In genomic region chr3:114383875-114384557, GRCh38 we compare ENCODE assay signal across 8 cellular contexts.
DNase-seq lines count a peak whose midpoint lies in the region; ATAC-seq and TF ChIP-seq lines count a peak whose summit lies in the region.

No MANE protein-coding gene starts in this region.

- WGBS in ovary, 3 donors: 0 to 4% (median 1%) methylated on average over 12 of the region's 12 CpGs
- 6 to 10% methylated on average over 12 of the region's 12 CpGs for WGBS in testis, 2 donors

- H3K27ac ChIP-seq in SK-N-MC (no peak overlapping the region), ovary (peak overlapping the region; percentile 42 to 63), testis (peak overlapping the region; percentile 88 to 91)

- H3K9ac ChIP-seq in SK-N-MC (ENCODE audit: insufficient read length): peak overlapping the region; percentile 35

- TF ChIP-seq CTCF in ovary (IDR thresholded peaks at IDR 0.05) (peak; percentile 84 to 91 (median 90)), testis (IDR thresholded peaks at IDR 0.05) (peak; percentile 88 to 93 (median 90))

- H3K27me3 ChIP-seq in ovary (no peaks in the 10 kb centered on the region), testis (no peaks in the 10 kb centered on the region)

- DNase-seq in DMS53 treated with DMSO at 0.1 percent for 48 hours (lab: John Stamatoyannopoulos, UW; ENCODE audit: unreplicated experiment) (peak; percentile 29), KG1 (lab: John Stamatoyannopoulos, UW) (peak; percentile 28), SK-N-MC (ENCODE audit: low read depth, low spot score) (peak; percentile 20), glomerular endothelial cell (ENCODE audit: extremely low read depth, low read depth, low spot score) (peak; percentile 60), ovary (peak; percentile 82 to 87 (median 87)), testis (peak; percentile 93)
- DNase-seq in activated naive CD4-positive, alpha-beta T cell treated with anti-CD3 and anti-CD28 coated beads, Interleukin-2, amount 50 U/mL, for 16 hours: peak; percentile 62

- H3K4me3 ChIP-seq in SK-N-MC: peak overlapping the region; percentile 55
- H3K4me3 ChIP-seq in ovary: peak overlapping the region; percentile 42
- H3K4me3 ChIP-seq in testis: peak overlapping the region; percentile 38

- no peaks in the 10 kb centered on the region for H3K9me3 ChIP-seq in SK-N-MC (ENCODE audit: low read depth, low read length)
- H3K9me3 ChIP-seq in ovary: no peaks in the 10 kb centered on the region
- no peaks in the 10 kb centered on the region for H3K9me3 ChIP-seq in testis

- no peak for TF ChIP-seq EP300 in ovary (IDR thresholded peaks at IDR 0.05)

- H3K36me3 ChIP-seq in SK-N-MC (ENCODE audit: insufficient read depth, low read length) (no peaks in the 10 kb centered on the region), ovary (no peaks in the 10 kb centered on the region), testis (ENCODE audit: low read depth, missing control alignments) (no peaks in the 10 kb centered on the region)

- ATAC-seq in GM21515 (IDR thresholded peaks at IDR 0.05; ENCODE audit: unreplicated experiment): peak; percentile 79

- TF ChIP-seq POLR2A in ovary (IDR thresholded peaks at IDR 0.05): no peak
- TF ChIP-seq POLR2A in testis (IDR thresholded peaks at IDR 0.05): no peak

- intact Hi-C loops in ovary (cut with DNase I) (loop anchor here in 2 of 4 donors (5.0 to 10.0 kb wide), 2 partner anchors 33 to 781 kb away; no protein-coding TSS in a partner anchor), testis (cut with DNase I; ENCODE audit: low total_unique reads) (no loop called here)

- peaks cover 7% of the 10 kb centered on the region for H3K4me1 ChIP-seq in ovary (ENCODE audit: insufficient read depth)
- peaks cover 36% of the 10 kb centered on the region for H3K4me1 ChIP-seq in testis

Comparison
In these comparisons a context has a peak if more than half of its experiments do, and no peak if none do; other contexts are left out.
1. DNase-seq: peak in every context shown above with its lines; median percentile 93 in testis; 87 in ovary; 62 in activated naive CD4-positive, alpha-beta T cell treated with anti-CD3 and anti-CD28 coated beads, Interleukin-2, amount 50 U/mL, for 16 hours; 60 in glomerular endothelial cell; 29 in DMS53 treated with DMSO at 0.1 percent for 48 hours; 28 in KG1; 20 in SK-N-MC.